20 cellular contexts compared by ENCODE assay signal in genomic region chr5:39980056-39980455, GRCh38.
A peak's percentile ranks its signal among the peaks of the same experiment; 100 is the strongest.
DNase-seq lines count a peak whose midpoint lies in the region; ATAC-seq and TF ChIP-seq lines count a peak whose summit lies in the region.
"Had no signal": no experiment of that assay in that cellular context is flagged by ENCODE, and none has a peak within 500 bp of the region (broad histone marks: within the 10 kb centered on the region; RNA-seq: fewer than 3 reads in every experiment).

No MANE protein-coding gene starts in this region.

- H3K9me3 ChIP-seq in breast epithelium (no peaks in the 10 kb centered on the region), tibial artery (no peaks in the 10 kb centered on the region), colonic mucosa (no peaks in the 10 kb centered on the region)
- H3K9me3 ChIP-seq: SK-N-SH had no signal

- H3K4me3 Mint-ChIP-seq in MCF 10A (ENCODE audit: unreplicated experiment), result no peak overlapping the region
- H3K4me3 Mint-ChIP-seq: CD4-positive, alpha-beta T cell; H9; IgD-negative memory B cell had no signal

- H3K27me3 ChIP-seq in breast epithelium (no peaks in the 10 kb centered on the region), brain microvascular endothelial cell (replicated peaks) (no peaks in the 10 kb centered on the region), tibial artery (no peaks in the 10 kb centered on the region), colonic mucosa (no peaks in the 10 kb centered on the region)

- no peaks in the 10 kb centered on the region for H3K4me1 ChIP-seq in breast epithelium
- H3K4me1 ChIP-seq in tibial artery, result no peaks in the 10 kb centered on the region
- no peaks in the 10 kb centered on the region for H3K4me1 ChIP-seq in colonic mucosa

- intact Hi-C loops in MCF 10A (cut with micrococcal nuclease) (no loop called here), breast epithelium (cut with DNase I; ENCODE audit: low total_unique reads) (loop anchor here (10.0 kb wide), 1 partner anchor 1105 kb away; no protein-coding TSS in a partner anchor), tibial artery (cut with DNase I; ENCODE audit: low total_unique reads) (no loop called here), colonic mucosa (cut with DNase I) (no loop called here)

- no peak overlapping the region for H3K27ac Mint-ChIP-seq in MCF 10A (ENCODE audit: low read depth, unreplicated experiment)
- H3K27ac Mint-ChIP-seq: CD4-positive, alpha-beta T cell; H9; IgD-negative memory B cell had no signal

- in situ Hi-C loops in brain microvascular endothelial cell (cut with HindIII; ENCODE audit: low pct_ligation_motif_present, low sequenced_read_pairs), result no loop called here

- H3K36me3 Mint-ChIP-seq in MCF 10A (ENCODE audit: insufficient read depth, unreplicated experiment), result no peaks in the 10 kb centered on the region

- no peaks in the 10 kb centered on the region for H3K9me3 Mint-ChIP-seq in MCF 10A (ENCODE audit: unreplicated experiment)
- H3K9me3 Mint-ChIP-seq: CD4-positive, alpha-beta T cell; IgD-negative memory B cell had no signal

- POLR2A ChIA-PET in MCF 10A (lab: Yijun Ruan, JAX), result no interaction called here

- DNase-seq in MCF 10A (ENCODE audit: unreplicated experiment), result peak; percentile 27
- DNase-seq in breast epithelium (ENCODE audit: low spot score in 2 of 2), result no peak
- peak; percentile 3 for DNase-seq in brain microvascular endothelial cell
- peak; percentile 61 for DNase-seq in fibroblast of mammary gland (ENCODE audit: low read depth)
- DNase-seq in stromal cell of bone marrow (ENCODE audit: low read depth), result peak; percentile 6
- no peak for DNase-seq in tibial artery
- DNase-seq in colonic mucosa, result no peak
- DNase-seq: CD4-positive, alpha-beta T cell; H9; Karpas-422; NCI-H1105; NCI-H1694; NCI-H510A; NCI-H748 treated with DMSO at 0.1 percent for 48 hours; NK-92 treated with Interleukin-12 subunit alpha and Interleukin-12 subunit beta, amount 100 ng/mL, for 24 hours; OCI-M1; SHP77 treated with DMSO at 0.1 percent for 48 hours; SK-N-SH had no signal

- TF ChIP-seq CTCF in MCF 10A (IDR thresholded peaks at IDR 0.05; ENCODE audit: unreplicated experiment) (no peak), breast epithelium (IDR thresholded peaks at IDR 0.05) (no peak), brain microvascular endothelial cell (IDR thresholded peaks at IDR 0.05; ENCODE audit: low read depth, low read length, missing control alignments) (no peak), fibroblast of mammary gland (conservative IDR thresholded peaks at IDR 0.05; ENCODE audit: control insufficient read depth, insufficient read depth, low read depth, low read length) (no peak), tibial artery (IDR thresholded peaks at IDR 0.05) (no peak), colonic mucosa (IDR thresholded peaks at IDR 0.05) (no peak)

- H3K4me1 Mint-ChIP-seq in MCF 10A (ENCODE audit: insufficient read depth, unreplicated experiment), result no peaks in the 10 kb centered on the region
- H3K4me1 Mint-ChIP-seq: H9, IgD-negative memory B cell had no signal

- no peak for TF ChIP-seq POLR2A in breast epithelium (IDR thresholded peaks at IDR 0.05)

- H3K36me3 ChIP-seq in breast epithelium, result no peaks in the 10 kb centered on the region
- no peaks in the 10 kb centered on the region for H3K36me3 ChIP-seq in brain microvascular endothelial cell (replicated peaks)
- no peaks in the 10 kb centered on the region for H3K36me3 ChIP-seq in tibial artery
- H3K36me3 ChIP-seq in colonic mucosa, result no peaks in the 10 kb centered on the region

- no peak overlapping the region for H3K9ac ChIP-seq in colonic mucosa (ENCODE audit: low read depth in 2 of 2, low read length in 2 of 2)
- H3K9ac ChIP-seq: SK-N-SH had no signal

- H3K4me3 ChIP-seq in breast epithelium (no peak overlapping the region), brain microvascular endothelial cell (ENCODE audit: low read depth, low read length) (no peak overlapping the region), fibroblast of mammary gland (ENCODE audit: control insufficient read depth, low read depth, low read length) (no peak overlapping the region), tibial artery (no peak overlapping the region), colonic mucosa (no peak overlapping the region)

- CTCF ChIA-PET in MCF 10A (lab: Yijun Ruan, JAX), result interaction anchor here (0.6 kb wide), 1 partner anchor 28 kb away, joined by 3 read pairs; no protein-coding TSS in a partner anchor

- no peak for ATAC-seq in HG02852 (IDR thresholded peaks at IDR 0.05; ENCODE audit: unreplicated experiment)

- no peaks in the 10 kb centered on the region for H3K27me3 Mint-ChIP-seq in MCF 10A (ENCODE audit: insufficient read depth, unreplicated experiment)
- H3K27me3 Mint-ChIP-seq: CD4-positive, alpha-beta T cell; IgD-negative memory B cell had no signal

- no TSS peak for BruUV-seq in MCF 10A (replicated peaks; lab: Mats Ljungman, UMichigan)

- no peak overlapping the region for H3K27ac ChIP-seq in breast epithelium
- no peak overlapping the region for H3K27ac ChIP-seq in brain microvascular endothelial cell
- H3K27ac ChIP-seq in tibial artery, result no peak overlapping the region
- no peak overlapping the region for H3K27ac ChIP-seq in colonic mucosa

Comparison
In these comparisons a context has a peak if more than half of its experiments do, and no peak if none do; other contexts are left out.
1. DNase-seq: peak in MCF 10A (single experiment), brain microvascular endothelial cell (single experiment), fibroblast of mammary gland (single experiment) and stromal cell of bone marrow (single experiment); none in breast epithelium (0 of 2), tibial artery (0 of 2) and colonic mucosa (single experiment).